In genomic region chr1:244210884-244211558, GRCh38 we compare ENCODE assay signal across 1 cellular context.
TF ChIP-seq lines count a peak whose summit lies in the region.

No MANE protein-coding gene starts in this region.

TF ChIP-seq in H1, 55 proteins besides CTCF, POLR2A, EP300 and RAD21 (continued from another document):
- TF ChIP-seq E2F6 (IDR thresholded peaks at IDR 0.05) = peak; percentile 85
- TF ChIP-seq KDM1A (IDR thresholded peaks at IDR 0.05; ENCODE audit: borderline replicate concordance, low read length) = no peak
- no peak for TF ChIP-seq CREB1 (IDR thresholded peaks at IDR 0.05)
- TF ChIP-seq TEAD4 (IDR thresholded peaks at IDR 0.05; ENCODE audit: low read depth, low read length) = peak; percentile 87
- no peak for TF ChIP-seq CTBP2 (IDR thresholded peaks at IDR 0.05; ENCODE audit: borderline replicate concordance, insufficient read depth, insufficient read length, low read length)
- no peak for TF ChIP-seq ZNF274 (IDR thresholded peaks at IDR 0.05; ENCODE audit: borderline replicate concordance, extremely low read depth, low read length)
- TF ChIP-seq HDAC2 (IDR thresholded peaks at IDR 0.05; ENCODE audit: borderline replicate concordance in 1 of 2, low read depth in 2 of 2, low read length in 2 of 2) = no peak
- TF ChIP-seq CHD2 (IDR thresholded peaks at IDR 0.05; ENCODE audit: low read length) = no peak
- peak; percentile 63; the same call in 1 of the 2 replicates for TF ChIP-seq YY1 (IDR thresholded peaks at IDR 0.05; ENCODE audit: low read depth, low read length)
- peak; percentile 50; the same call in 1 of the 2 replicates for TF ChIP-seq MAX (IDR thresholded peaks at IDR 0.05)
TF ChIP-seq in H1: peak in this region for 5.
